Comparison of ENCODE assay signal across 8 cellular contexts in genomic region chr6:47414517-47415167, GRCh38.
DNase-seq lines count a peak whose midpoint lies in the region; ATAC-seq and TF ChIP-seq lines count a peak whose summit lies in the region.

No MANE protein-coding gene starts in this region.

- peak overlapping the region; percentile 40 to 52 for H3K4me3 ChIP-seq in gastroesophageal sphincter
- H3K4me3 ChIP-seq in lower leg skin (ENCODE audit: low read depth, poor library complexity, severe bottlenecking), result no peak overlapping the region

- H3K36me3 ChIP-seq in gastroesophageal sphincter, result no peaks in the 10 kb centered on the region

- H3K9me3 ChIP-seq in gastroesophageal sphincter, result no peaks in the 10 kb centered on the region

- H3K27me3 ChIP-seq in gastroesophageal sphincter, result no peaks in the 10 kb centered on the region

- intact Hi-C loops in activated B cell treated with CpG ODN at 0.5 μM for 24 hours (cut with micrococcal nuclease) (loop anchor here (1.0 to 5.0 kb wide), 8 partner anchors 22 to 366 kb away; partner anchors contain the start of gene CD2AP), sciatic nerve (cut with DNase I) (no loop called here), lower leg skin (cut with DNase I; ENCODE audit: low total_unique reads) (no loop called here)

- H3K4me1 Mint-ChIP-seq in activated B cell treated with CpG ODN at 0.5 μM for 24 hours, result peaks cover 17% of the 10 kb centered on the region

- H3K4me1 ChIP-seq in gastroesophageal sphincter, result peaks cover 0 to 11% (median 0%) of the 10 kb centered on the region in 3 donors

- no peak for TF ChIP-seq EP300 in gastroesophageal sphincter (IDR thresholded peaks at IDR 0.05)

- peak; percentile 42 for DNase-seq in EL
- DNase-seq in activated B cell treated with CpG ODN at 0.5 μM for 24 hours, result no peak
- no peak for DNase-seq in sciatic nerve (ENCODE audit: low spot score)
- no peak for DNase-seq in hippocampal formation (lab: John Stamatoyannopoulos, UW)
- DNase-seq in lower leg skin (ENCODE audit: low spot score in 2 of 2), result no peak

- 17 to 36% methylated on average over 10 to 11 of the region's 11 CpGs for WGBS in gastroesophageal sphincter (ENCODE audit: low coverage in 1 of 2), 2 donors
- WGBS in lower leg skin, 2 donors, result 18 to 19% methylated on average over 11 of the region's 11 CpGs

- H3K9me3 Mint-ChIP-seq in activated B cell treated with CpG ODN at 0.5 μM for 24 hours, result no peaks in the 10 kb centered on the region

- peak overlapping the region in 3 of 4 donors; percentile 11 to 58 (median 46) for H3K27ac ChIP-seq in gastroesophageal sphincter

- TF ChIP-seq CTCF in activated B cell treated with CpG ODN at 0.5 μM for 24 hours (IDR thresholded peaks at IDR 0.05) (no peak), gastroesophageal sphincter (IDR thresholded peaks at IDR 0.05) (no peak), lower leg skin (IDR thresholded peaks at IDR 0.05) (no peak)

- H3K27me3 Mint-ChIP-seq in activated B cell treated with CpG ODN at 0.5 μM for 24 hours, result no peaks in the 10 kb centered on the region

- CTCF ChIA-PET in activated B cell treated with CpG ODN at 0.5 μM for 24 hours (lab: Charles Lee), result interaction anchor here (0.8 to 4.2 kb wide), 10 partner anchors 12 to 1995 kb away, joined by 3 to 26 read pairs (median 4); partner anchors contain the start of gene CD2AP

- H3K4me3 Mint-ChIP-seq in activated B cell treated with CpG ODN at 0.5 μM for 24 hours, result peak overlapping the region; percentile 79

- no peaks in the 10 kb centered on the region for H3K36me3 Mint-ChIP-seq in activated B cell treated with CpG ODN at 0.5 μM for 24 hours (ENCODE audit: low read depth)

- peak; percentile 76 for ATAC-seq in GM21381 (IDR thresholded peaks at IDR 0.05; ENCODE audit: unreplicated experiment)
- ATAC-seq in HG03571 (IDR thresholded peaks at IDR 0.05; ENCODE audit: unreplicated experiment), result peak; percentile 73
- peak; percentile 21 for ATAC-seq in activated B cell treated with CpG ODN at 0.5 μM for 24 hours (ENCODE audit: low read depth)
- ATAC-seq in gastroesophageal sphincter, result peak; percentile 39
- peak; percentile 63 for ATAC-seq in sciatic nerve

- peak overlapping the region; percentile 63 for H3K27ac Mint-ChIP-seq in activated B cell treated with CpG ODN at 0.5 μM for 24 hours

- POLR2A ChIA-PET in activated B cell treated with CpG ODN at 0.5 μM for 24 hours (lab: Charles Lee), result interaction anchor here (0.6 to 3.0 kb wide), 2 partner anchors 51 to 63 kb away, joined by 7 to 26 read pairs; partner anchors contain the start of gene CD2AP

- TF ChIP-seq POLR2A in gastroesophageal sphincter (IDR thresholded peaks at IDR 0.05) (no peak), lower leg skin (IDR thresholded peaks at IDR 0.05) (no peak)

Comparison
In these comparisons a context has a peak if more than half of its experiments do, and no peak if none do; other contexts are left out.
1. ATAC-seq: peak in every context shown above with its lines; median percentile 76 in GM21381; 73 in HG03571; 63 in sciatic nerve; 39 in gastroesophageal sphincter; 21 in activated B cell treated with CpG ODN at 0.5 μM for 24 hours.